ENCODE assay signal across 11 cellular contexts in genomic region chr11:10454506-10454901, GRCh38. TPM values are rescaled to one million over a fixed set of nuclear protein-coding genes. Genes with fewer than 3 reads are reported as not detected.
A peak's percentile ranks its signal among the peaks of the same experiment; 100 is the strongest.
DNase-seq lines count a peak whose midpoint lies in the region; ATAC-seq and TF ChIP-seq lines count a peak whose summit lies in the region.
"Had no signal": no experiment of that assay in that cellular context is flagged by ENCODE, and none has a peak within 500 bp of the region (broad histone marks: within the 10 kb centered on the region; RNA-seq: fewer than 3 reads in every experiment).

No MANE protein-coding gene starts in this region.

- H3F3A ChIP-seq in PC-3 (ENCODE audit: low read length, unreplicated experiment) = peaks cover 3% of the 10 kb centered on the region

- H3K4me3 ChIP-seq in PC-3 (ENCODE audit: low read length) (no peak overlapping the region; the same call in 1 of the 2 replicates), gastrocnemius medialis (peak overlapping the region in 2 of 4 donors; percentile 14 to 22), right atrium auricular region (no peak overlapping the region)
- no peak overlapping the region for H3K4me3 ChIP-seq in effector memory CD4-positive, alpha-beta T cell (ENCODE audit: insufficient read depth, low read depth, low read length, poor library complexity, severe bottlenecking)

- in situ Hi-C loops in gastrocnemius medialis (cut with MboI; ENCODE audit: low sequenced_read_pairs in 4 of 4) = no loop called here

- H2AFZ ChIP-seq in PC-3 (ENCODE audit: low read length) = no peak overlapping the region

- POLR2A ChIA-PET in PC-3 (lab: Charles Lee; ENCODE audit: unreplicated experiment) = interaction anchor here (0.6 to 1.8 kb wide), 3 partner anchors 36 to 145 kb away, joined by 3 to 8 read pairs (median 4); no protein-coding TSS in a partner anchor

- H3K4me1 ChIP-seq in PC-3 (ENCODE audit: insufficient read depth, low read length) (peaks cover 50% of the 10 kb centered on the region), gastrocnemius medialis (peaks cover 46 to 49% of the 10 kb centered on the region in 2 donors), right atrium auricular region (peaks cover 0 to 27% of the 10 kb centered on the region in 2 donors)
- peaks cover 67% of the 10 kb centered on the region for H3K4me1 ChIP-seq in effector memory CD4-positive, alpha-beta T cell (ENCODE audit: control insufficient read depth, insufficient read depth, low read length, poor library complexity, severe bottlenecking)

- H3K4me2 ChIP-seq in PC-3 (ENCODE audit: low read length) = peak overlapping the region; percentile 95

- no peak overlapping the region for H3K9ac ChIP-seq in PC-3 (ENCODE audit: low read length)

- peaks cover 8% of the 10 kb centered on the region; the same call in 1 of the 2 replicates for H4K20me1 ChIP-seq in PC-3 (ENCODE audit: low read length)

- H3K27ac ChIP-seq in PC-3 (ENCODE audit: low read length) (peak overlapping the region; percentile 96), gastrocnemius medialis (peak overlapping the region; percentile 84 to 100 (median 88)), right atrium auricular region (no peak overlapping the region)
- H3K27ac ChIP-seq in effector memory CD4-positive, alpha-beta T cell (ENCODE audit: insufficient read depth, low read length, poor library complexity, severe bottlenecking) = peak overlapping the region; percentile 81

- CTCF ChIA-PET in PC-3 (lab: Charles Lee) = interaction anchor here (1.3 to 1.7 kb wide), 3 partner anchors 37 to 86 kb away, joined by 4 to 10 read pairs (median 6); partner anchors contain the start of gene RNF141

- H3K9me2 ChIP-seq in PC-3 (replicated peaks; ENCODE audit: low read length) = no peaks in the 10 kb centered on the region

- DNase-seq in NCI-H345 treated with DMSO at 0.1 percent for 48 hours (lab: John Stamatoyannopoulos, UW; ENCODE audit: unreplicated experiment) (peak; percentile 22), NCI-H345 (lab: John Stamatoyannopoulos, UW) (no peak), PC-3 (no peak), gastrocnemius medialis (no peak), right atrium auricular region (ENCODE audit: low spot score) (no peak)
- no peak for DNase-seq in effector memory CD4-positive, alpha-beta T cell
- DNase-seq: activated CD4-positive, alpha-beta T cell treated with anti-CD3 and anti-CD28 coated beads for 4 hours; Kasumi-1 had no signal

- BruUV-seq in PC-3 (replicated peaks; lab: Mats Ljungman, UMichigan) = no TSS peak

- intact Hi-C loops in PC-3 (cut with micrococcal nuclease) (loop anchor here (2.0 kb wide), 2 partner anchors 22 to 48 kb away; no protein-coding TSS in a partner anchor), gastrocnemius medialis (cut with DNase I; ENCODE audit: low total_unique reads) (loop anchor here (2.0 kb wide), 4 partner anchors 68 to 150 kb away; partner anchors contain the start of gene RNF141)

- peaks cover 53% of the 10 kb centered on the region for H3K79me2 ChIP-seq in PC-3 (ENCODE audit: low read length)

- no peak for TF ChIP-seq POLR2A in gastrocnemius medialis (IDR thresholded peaks at IDR 0.05)

- H3K9me3 ChIP-seq in PC-3 (ENCODE audit: low read length) (no peaks in the 10 kb centered on the region), gastrocnemius medialis (no peaks in the 10 kb centered on the region), right atrium auricular region (no peaks in the 10 kb centered on the region)
- H3K9me3 ChIP-seq in effector memory CD4-positive, alpha-beta T cell (ENCODE audit: control insufficient read depth, low read length) = no peaks in the 10 kb centered on the region

- H3K27me3 ChIP-seq in PC-3 (ENCODE audit: low read length) (no peaks in the 10 kb centered on the region), gastrocnemius medialis (no peaks in the 10 kb centered on the region), right atrium auricular region (no peaks in the 10 kb centered on the region)
- no peaks in the 10 kb centered on the region for H3K27me3 ChIP-seq in effector memory CD4-positive, alpha-beta T cell (replicated peaks; ENCODE audit: control insufficient read depth, insufficient read depth, low read length, poor library complexity, severe bottlenecking)

- H3K36me3 ChIP-seq in PC-3 (ENCODE audit: low read depth, low read length) (no peaks in the 10 kb centered on the region), gastrocnemius medialis (peaks cover 0 to 24% of the 10 kb centered on the region in 2 donors), right atrium auricular region (no peaks in the 10 kb centered on the region)
- no peaks in the 10 kb centered on the region for H3K36me3 ChIP-seq in effector memory CD4-positive, alpha-beta T cell (ENCODE audit: control insufficient read depth, insufficient read depth, low read length)

- TF ChIP-seq CTCF in PC-3 (conservative IDR thresholded peaks at IDR 0.05; ENCODE audit: low read depth, low read length) = no peak
- TF ChIP-seq CTCF in gastrocnemius medialis (IDR thresholded peaks at IDR 0.05 in 4 of 5, conservative IDR thresholded peaks at IDR 0.05 in 1 of 5) = no peak
- no peak for TF ChIP-seq CTCF in right atrium auricular region (IDR thresholded peaks at IDR 0.05)

- ATAC-seq in PC-3 (no peak), gastrocnemius medialis (no peak), HG03571 (IDR thresholded peaks at IDR 0.05; ENCODE audit: unreplicated experiment) (no peak), HG02588 (IDR thresholded peaks at IDR 0.05; ENCODE audit: unreplicated experiment) (no peak)
- ATAC-seq: Right ventricle myocardium inferior had no signal

RNA-seq across cellular contexts. Expression of gene AMPD3, which starts 0.6 kb away (rescaled TPM):
- total RNA-seq in PC-3 (2014; rRNA removed) (11.8 and 16.5 TPM in 2 replicates), gastrocnemius medialis (100 to 1,000 TPM; 104 to 185 (median 112) TPM), right atrium auricular region (1 to 10 TPM; 2.8 to 5.3 TPM)

Comparison
In these comparisons a context has a peak if more than half of its experiments do, and no peak if none do; other contexts are left out.
1. H3K27ac ChIP-seq: peak in PC-3 (single experiment), effector memory CD4-positive, alpha-beta T cell (single experiment) and gastrocnemius medialis (4 of 4); none in right atrium auricular region (0 of 2).